10 cellular contexts compared by ENCODE assay signal in the genomic region with DNA sequence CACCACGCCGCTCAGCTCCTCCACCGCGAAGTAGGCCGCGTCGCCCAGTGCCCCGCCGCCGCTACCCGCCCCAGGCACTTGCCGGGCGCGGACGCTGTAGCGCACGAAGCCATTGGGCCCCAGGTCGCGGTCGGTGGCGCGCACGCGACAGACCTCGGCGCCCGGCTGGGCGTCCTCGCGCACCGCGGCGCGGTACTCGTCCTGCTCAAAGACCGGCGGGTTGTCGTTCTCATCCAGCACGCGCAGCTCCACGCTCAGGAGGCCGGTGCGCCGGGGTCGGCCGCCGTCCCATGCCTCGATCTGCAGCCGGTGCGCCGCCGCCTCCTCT. TPM values are rescaled to one million over a fixed set of nuclear protein-coding genes. Genes with fewer than 3 reads are reported as not detected.
DNase-seq lines count a peak whose midpoint lies in the region; ATAC-seq and TF ChIP-seq lines count a peak whose summit lies in the region.
"Had no signal": no experiment of that assay in that cellular context is flagged by ENCODE, and none has a peak within 500 bp of the region (broad histone marks: within the 10 kb centered on the region; RNA-seq: fewer than 3 reads in every experiment).

No MANE protein-coding gene starts in this region.

- TF ChIP-seq EP300 in suprapubic skin (IDR thresholded peaks at IDR 0.05): no peak

- H3K27ac ChIP-seq in suprapubic skin: no peak overlapping the region
- H3K27ac ChIP-seq: 22Rv1 had no signal

- CTCF ChIA-PET in activated CD4-positive, alpha-beta T cell treated with anti-CD3 and anti-CD28 coated beads for 36 hours (lab: Charles Lee): no interaction called here

- no peak for TF ChIP-seq CTCF in brain (conservative IDR thresholded peaks at IDR 0.05)
- TF ChIP-seq CTCF in suprapubic skin (IDR thresholded peaks at IDR 0.05): no peak
- TF ChIP-seq CTCF in BE2C (IDR thresholded peaks at IDR 0.05; ENCODE audit: low read depth, low read length): no peak

- peaks cover 18% of the 10 kb centered on the region for H3K4me1 Mint-ChIP-seq in activated CD4-positive, alpha-beta T cell treated with anti-CD3 and anti-CD28 coated beads for 36 hours
- H3K4me1 Mint-ChIP-seq in brain (peaks cover 11% of the 10 kb centered on the region), naive B cell (peaks cover 12 to 24% (median 19%) of the 10 kb centered on the region in 3 donors)

- POLR2A ChIA-PET in activated CD4-positive, alpha-beta T cell treated with anti-CD3 and anti-CD28 coated beads for 36 hours (lab: Charles Lee): no interaction called here

- peak overlapping the region; percentile 48 for H3K4me3 ChIP-seq in suprapubic skin
- H3K4me3 ChIP-seq in BE2C (ENCODE audit: low read depth, low read length): no peak overlapping the region

- H3K27me3 Mint-ChIP-seq in activated CD4-positive, alpha-beta T cell treated with anti-CD3 and anti-CD28 coated beads for 36 hours: peaks cover 53% of the 10 kb centered on the region
- H3K27me3 Mint-ChIP-seq in brain (peaks cover 78% of the 10 kb centered on the region), naive B cell (peaks cover 24 to 69% (median 43%) of the 10 kb centered on the region in 3 donors)

- WGBS in suprapubic skin: 17% methylated on average over 6 of the region's 52 CpGs

- no peak for ATAC-seq in activated CD4-positive, alpha-beta T cell treated with anti-CD3 and anti-CD28 coated beads for 36 hours
- peak; percentile 1 to 8 for ATAC-seq in naive B cell (ENCODE audit: low read depth in 2 of 2)
- no peak for ATAC-seq in GM18861 (IDR thresholded peaks at IDR 0.05; ENCODE audit: unreplicated experiment)

- no peaks in the 10 kb centered on the region for H3K9me3 Mint-ChIP-seq in activated CD4-positive, alpha-beta T cell treated with anti-CD3 and anti-CD28 coated beads for 36 hours (ENCODE audit: low read depth)
- H3K9me3 Mint-ChIP-seq in brain: peaks cover 0 to 9% (median 3%) of the 10 kb centered on the region in 5 experiments
- H3K9me3 Mint-ChIP-seq in naive B cell: peaks cover 0 to 3% (median 0%) of the 10 kb centered on the region in 7 donors

- H3K36me3 Mint-ChIP-seq in activated CD4-positive, alpha-beta T cell treated with anti-CD3 and anti-CD28 coated beads for 36 hours (ENCODE audit: low read depth): no peaks in the 10 kb centered on the region
- H3K36me3 Mint-ChIP-seq in brain: no peaks in the 10 kb centered on the region
- peaks cover 0 to 7% of the 10 kb centered on the region in 2 donors for H3K36me3 Mint-ChIP-seq in naive B cell

- H3K27ac Mint-ChIP-seq in activated CD4-positive, alpha-beta T cell treated with anti-CD3 and anti-CD28 coated beads for 36 hours: no peak overlapping the region
- H3K27ac Mint-ChIP-seq in brain (no peak overlapping the region), naive B cell (peak overlapping the region in 1 of 6 donors; percentile 37)

- H3K27me3 ChIP-seq in suprapubic skin (peaks cover 57% of the 10 kb centered on the region), BE2C (peaks cover 20% of the 10 kb centered on the region)

- H3K9me3 ChIP-seq in suprapubic skin (no peaks in the 10 kb centered on the region), BE2C (no peaks in the 10 kb centered on the region)

- H3K36me3 ChIP-seq in suprapubic skin (no peaks in the 10 kb centered on the region), BE2C (no peaks in the 10 kb centered on the region)

- DNase-seq in activated CD4-positive, alpha-beta T cell treated with anti-CD3 and anti-CD28 coated beads for 36 hours: peak; percentile 17
- no peak for DNase-seq in activated CD4-positive, alpha-beta T cell treated with anti-CD3 and anti-CD28 coated beads, Interleukin-2, amount 50 U/mL, for 1 hour
- peak; percentile 7 for DNase-seq in naive B cell
- no peak for DNase-seq in suprapubic skin (ENCODE audit: low spot score in 2 of 2)
- DNase-seq in stimulated activated CD4-positive, alpha-beta T cell treated with anti-CD3 and anti-CD28 coated beads, Interleukin-1b, Interleukin-23, amount 100 ng/mL, for 48 hours: no peak
- DNase-seq in BE2C: no peak
- DNase-seq: NCI-H1417 treated with DMSO at 0.1 percent for 48 hours had no signal

- no peak for TF ChIP-seq POLR2A in suprapubic skin (IDR thresholded peaks at IDR 0.05)

- intact Hi-C loops in activated CD4-positive, alpha-beta T cell treated with anti-CD3 and anti-CD28 coated beads for 36 hours (cut with DNase I, micrococcal nuclease): loop anchor here (5.0 to 10.0 kb wide), 4 partner anchors 158 to 705 kb away; partner anchors contain the start of gene SFRP2 (in 2 of the 2)

- peaks cover 25% of the 10 kb centered on the region for H3K4me1 ChIP-seq in suprapubic skin
- H3K4me1 ChIP-seq in BE2C: no peaks in the 10 kb centered on the region

- H3K4me3 Mint-ChIP-seq in activated CD4-positive, alpha-beta T cell treated with anti-CD3 and anti-CD28 coated beads for 36 hours: peak overlapping the region; percentile 67
- H3K4me3 Mint-ChIP-seq in brain (peak overlapping the region; percentile 84 to 94 (median 88)), naive B cell (peak overlapping the region; percentile 85 to 98 (median 96))

RNA-seq across cellular contexts. Expression of gene DCHS2, which starts 1.4 kb away (rescaled TPM):
- under 1 TPM; 0.05 to 0.14 TPM for total RNA-seq in activated CD4-positive, alpha-beta T cell treated with anti-CD3 and anti-CD28 coated beads for 36 hours
- polyA plus RNA-seq in brain (ENCODE audit: insufficient read depth, low read depth, low replicate concordance) (0.41 TPM), naive B cell (ENCODE audit: low read depth in 6 of 6) (under 1 TPM in 5 of 6 donors, not detected in 1; 0.08 to 0.44 (median 0.26) TPM)
- under 1 TPM; 0.26 to 0.93 (median 0.58) TPM for total RNA-seq in suprapubic skin
- polyA plus RNA-seq in BE2C (2012; ENCODE audit: insufficient read depth, insufficient read length, low read depth): not detected

RNA-seq across cellular contexts. Expression of gene PLRG1, which starts 60.0 kb away (rescaled TPM):
- total RNA-seq in activated CD4-positive, alpha-beta T cell treated with anti-CD3 and anti-CD28 coated beads for 36 hours: 100 to 1,000 TPM; 123 to 125 TPM
- polyA plus RNA-seq in brain (ENCODE audit: insufficient read depth, low read depth, low replicate concordance): 21.8 TPM
- polyA plus RNA-seq in naive B cell (ENCODE audit: low read depth in 6 of 6): 100 to 1,000 TPM in 1 of 6 donors, 10 to 100 TPM in 5; 80.1 to 122 (median 96.0) TPM
- total RNA-seq in suprapubic skin: 10 to 100 TPM; 36.0 to 59.5 (median 44.8) TPM
- 64.5 TPM for polyA plus RNA-seq in BE2C (2012; ENCODE audit: insufficient read depth, insufficient read length, low read depth)

Comparison
In these comparisons a context has a peak if more than half of its experiments do, and no peak if none do; other contexts are left out.
1. DNase-seq: peak in activated CD4-positive, alpha-beta T cell treated with anti-CD3 and anti-CD28 coated beads for 36 hours (single experiment) and naive B cell (single experiment); none in activated CD4-positive, alpha-beta T cell treated with anti-CD3 and anti-CD28 coated beads, Interleukin-2, amount 50 U/mL, for 1 hour (single experiment), suprapubic skin (0 of 2), stimulated activated CD4-positive, alpha-beta T cell treated with anti-CD3 and anti-CD28 coated beads, Interleukin-1b, Interleukin-23, amount 100 ng/mL, for 48 hours (single experiment) and BE2C (single experiment).
2. ATAC-seq: peak in naive B cell (2 of 2); none in activated CD4-positive, alpha-beta T cell treated with anti-CD3 and anti-CD28 coated beads for 36 hours (single experiment) and GM18861 (single experiment).
3. Peak in every context shown above with its lines, with median percentiles within 50 percentile points of each other: H3K4me3 Mint-ChIP-seq.